Comparison of ENCODE assay signal across 1 cellular context in genomic region chr16:30747799-30748633, GRCh38.
A peak's percentile ranks its signal among the peaks of the same experiment; 100 is the strongest.
TF ChIP-seq lines count a peak whose summit lies in the region.

A gene with protein sequence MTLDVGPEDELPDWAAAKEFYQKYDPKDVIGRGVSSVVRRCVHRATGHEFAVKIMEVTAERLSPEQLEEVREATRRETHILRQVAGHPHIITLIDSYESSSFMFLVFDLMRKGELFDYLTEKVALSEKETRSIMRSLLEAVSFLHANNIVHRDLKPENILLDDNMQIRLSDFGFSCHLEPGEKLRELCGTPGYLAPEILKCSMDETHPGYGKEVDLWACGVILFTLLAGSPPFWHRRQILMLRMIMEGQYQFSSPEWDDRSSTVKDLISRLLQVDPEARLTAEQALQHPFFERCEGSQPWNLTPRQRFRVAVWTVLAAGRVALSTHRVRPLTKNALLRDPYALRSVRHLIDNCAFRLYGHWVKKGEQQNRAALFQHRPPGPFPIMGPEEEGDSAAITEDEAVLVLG (plus strand): TSS chr16:30748425. CDS start chr16:30748821, 396 bp downstream.

TF ChIP-seq in H1, 55 proteins besides CTCF, POLR2A, EP300 and RAD21:
- TF ChIP-seq BRCA1 (IDR thresholded peaks at IDR 0.05; ENCODE audit: low read depth, low read length) (no peak), RBBP5 (IDR thresholded peaks at IDR 0.05; ENCODE audit: borderline replicate concordance, low read depth, low read length) (no peak), PHF8 (conservative IDR thresholded peaks at IDR 0.05; ENCODE audit: low read depth, low read length) (peak; percentile 38; the same call in 1 of the 2 replicates), KDM5A (IDR thresholded peaks at IDR 0.05; ENCODE audit: low read length) (no peak), CHD1 (IDR thresholded peaks at IDR 0.05; ENCODE audit: low read depth, low read length) (no peak), ATF3 (IDR thresholded peaks at IDR 0.05; ENCODE audit: insufficient read depth, low read depth, low read length) (peak; percentile 79), TAF1 (IDR thresholded peaks at IDR 0.05; ENCODE audit: low read depth, low read length) (peak; percentile 97), ASH2L (IDR thresholded peaks at IDR 0.05; ENCODE audit: low read length) (no peak), JUN (IDR thresholded peaks at IDR 0.05; ENCODE audit: low read depth, low read length) (no peak), CBX5 (IDR thresholded peaks at IDR 0.05; ENCODE audit: low read depth, low read length) (no peak), CEBPB (IDR thresholded peaks at IDR 0.05; ENCODE audit: low read depth, low read length) (no peak), CHD2 (IDR thresholded peaks at IDR 0.05; ENCODE audit: low read length) (no peak), MAFK (IDR thresholded peaks at IDR 0.05; ENCODE audit: low read depth, low read length) (no peak), RNF2 (IDR thresholded peaks at IDR 0.05; ENCODE audit: borderline replicate concordance, low read depth, low read length, missing control alignments, poor library complexity, severe bottlenecking) (no peak), YY1 (IDR thresholded peaks at IDR 0.05; ENCODE audit: low read depth, low read length) (no peak), KDM1A (IDR thresholded peaks at IDR 0.05; ENCODE audit: borderline replicate concordance, low read length) (no peak), HDAC6 (IDR thresholded peaks at IDR 0.05; ENCODE audit: low read depth, low read length) (no peak), SP1 (IDR thresholded peaks at IDR 0.05; ENCODE audit: low read depth, low read length) (peak; percentile 80), KDM4A (IDR thresholded peaks at IDR 0.05; ENCODE audit: low read depth, low read length, severe bottlenecking) (peak; percentile 10), ZNF274 (IDR thresholded peaks at IDR 0.05; ENCODE audit: borderline replicate concordance, extremely low read depth, low read length) (no peak), ATF2 (IDR thresholded peaks at IDR 0.05; ENCODE audit: low read length) (no peak), BCL11A (IDR thresholded peaks at IDR 0.05; ENCODE audit: low read depth in 2 of 2, low read length in 2 of 2) (no peak), POLR2AphosphoS5 (IDR thresholded peaks at IDR 0.05; ENCODE audit: low read depth, low read length) (peak; percentile 78), TEAD4 (IDR thresholded peaks at IDR 0.05; ENCODE audit: low read depth, low read length) (peak; percentile 18; the same call in 1 of the 2 replicates), TCF12 (IDR thresholded peaks at IDR 0.05; ENCODE audit: low read depth, low read length) (no peak), EGR1 (IDR thresholded peaks at IDR 0.05; ENCODE audit: borderline replicate concordance, low read depth, low read length) (no peak), SUZ12 (IDR thresholded peaks at IDR 0.05; ENCODE audit: low read length) (no peak), JUND (IDR thresholded peaks at IDR 0.05; ENCODE audit: low read length) (no peak), SAP30 (IDR thresholded peaks at IDR 0.05; ENCODE audit: insufficient read depth, insufficient replicate concordance, low read length) (no peak), TBP (IDR thresholded peaks at IDR 0.05; ENCODE audit: low read depth, low read length) (peak; percentile 86), BACH1 (IDR thresholded peaks at IDR 0.05; ENCODE audit: low read length) (no peak), EZH2 (IDR thresholded peaks at IDR 0.05; ENCODE audit: low read depth, low read length, severe bottlenecking) (no peak), SIN3A (conservative IDR thresholded peaks at IDR 0.05 in 1 of 2, IDR thresholded peaks at IDR 0.05 in 1 of 2; ENCODE audit: low read depth in 1 of 2, low read length in 2 of 2) (peak; percentile 37 to 54; a peak in 1 of 4 replicates), CREB1 (IDR thresholded peaks at IDR 0.05) (peak; percentile 81), CTBP2 (IDR thresholded peaks at IDR 0.05; ENCODE audit: borderline replicate concordance, insufficient read depth, insufficient read length, low read length) (no peak), NRF1 (IDR thresholded peaks at IDR 0.05; ENCODE audit: low read depth, low read length) (peak; percentile 43), SP4 (IDR thresholded peaks at IDR 0.05; ENCODE audit: low read length) (no peak), RFX5 (IDR thresholded peaks at IDR 0.05; ENCODE audit: borderline replicate concordance, low read depth, low read length) (0 out of 2 replicates have a peak, but pooled peaks have one; percentile 5), HDAC2 (IDR thresholded peaks at IDR 0.05; ENCODE audit: borderline replicate concordance in 1 of 2, low read depth in 2 of 2, low read length in 2 of 2) (no peak), SRF (IDR thresholded peaks at IDR 0.05; ENCODE audit: low read depth, low read length) (no peak), SP2 (IDR thresholded peaks at IDR 0.05; ENCODE audit: low read length) (no peak), CBX8 (IDR thresholded peaks at IDR 0.05; ENCODE audit: borderline replicate concordance, low read depth, low read length) (no peak), GTF2F1 (IDR thresholded peaks at IDR 0.05; ENCODE audit: borderline replicate concordance, low read depth, low read length) (no peak), NANOG (IDR thresholded peaks at IDR 0.05; ENCODE audit: insufficient read depth, low read depth, low read length, poor library complexity, severe bottlenecking) (no peak), GABPA (IDR thresholded peaks at IDR 0.05; ENCODE audit: borderline replicate concordance, insufficient read depth, low read length) (no peak), FOSL1 (IDR thresholded peaks at IDR 0.05; ENCODE audit: insufficient read depth, low read depth, low read length) (no peak), SIRT6 (IDR thresholded peaks at IDR 0.05; ENCODE audit: low read length) (no peak), POU5F1 (IDR thresholded peaks at IDR 0.05; ENCODE audit: low read depth, low read length) (no peak), RXRA (IDR thresholded peaks at IDR 0.05; ENCODE audit: insufficient read depth, low read depth, low read length) (no peak), TAF7 (optimal IDR thresholded peaks at IDR 0.05; ENCODE audit: borderline replicate concordance, low read depth, low read length) (peak; percentile 70), SIX5 (IDR thresholded peaks at IDR 0.05; ENCODE audit: low read depth, low read length) (no peak)
- TF ChIP-seq, protein P1, sequence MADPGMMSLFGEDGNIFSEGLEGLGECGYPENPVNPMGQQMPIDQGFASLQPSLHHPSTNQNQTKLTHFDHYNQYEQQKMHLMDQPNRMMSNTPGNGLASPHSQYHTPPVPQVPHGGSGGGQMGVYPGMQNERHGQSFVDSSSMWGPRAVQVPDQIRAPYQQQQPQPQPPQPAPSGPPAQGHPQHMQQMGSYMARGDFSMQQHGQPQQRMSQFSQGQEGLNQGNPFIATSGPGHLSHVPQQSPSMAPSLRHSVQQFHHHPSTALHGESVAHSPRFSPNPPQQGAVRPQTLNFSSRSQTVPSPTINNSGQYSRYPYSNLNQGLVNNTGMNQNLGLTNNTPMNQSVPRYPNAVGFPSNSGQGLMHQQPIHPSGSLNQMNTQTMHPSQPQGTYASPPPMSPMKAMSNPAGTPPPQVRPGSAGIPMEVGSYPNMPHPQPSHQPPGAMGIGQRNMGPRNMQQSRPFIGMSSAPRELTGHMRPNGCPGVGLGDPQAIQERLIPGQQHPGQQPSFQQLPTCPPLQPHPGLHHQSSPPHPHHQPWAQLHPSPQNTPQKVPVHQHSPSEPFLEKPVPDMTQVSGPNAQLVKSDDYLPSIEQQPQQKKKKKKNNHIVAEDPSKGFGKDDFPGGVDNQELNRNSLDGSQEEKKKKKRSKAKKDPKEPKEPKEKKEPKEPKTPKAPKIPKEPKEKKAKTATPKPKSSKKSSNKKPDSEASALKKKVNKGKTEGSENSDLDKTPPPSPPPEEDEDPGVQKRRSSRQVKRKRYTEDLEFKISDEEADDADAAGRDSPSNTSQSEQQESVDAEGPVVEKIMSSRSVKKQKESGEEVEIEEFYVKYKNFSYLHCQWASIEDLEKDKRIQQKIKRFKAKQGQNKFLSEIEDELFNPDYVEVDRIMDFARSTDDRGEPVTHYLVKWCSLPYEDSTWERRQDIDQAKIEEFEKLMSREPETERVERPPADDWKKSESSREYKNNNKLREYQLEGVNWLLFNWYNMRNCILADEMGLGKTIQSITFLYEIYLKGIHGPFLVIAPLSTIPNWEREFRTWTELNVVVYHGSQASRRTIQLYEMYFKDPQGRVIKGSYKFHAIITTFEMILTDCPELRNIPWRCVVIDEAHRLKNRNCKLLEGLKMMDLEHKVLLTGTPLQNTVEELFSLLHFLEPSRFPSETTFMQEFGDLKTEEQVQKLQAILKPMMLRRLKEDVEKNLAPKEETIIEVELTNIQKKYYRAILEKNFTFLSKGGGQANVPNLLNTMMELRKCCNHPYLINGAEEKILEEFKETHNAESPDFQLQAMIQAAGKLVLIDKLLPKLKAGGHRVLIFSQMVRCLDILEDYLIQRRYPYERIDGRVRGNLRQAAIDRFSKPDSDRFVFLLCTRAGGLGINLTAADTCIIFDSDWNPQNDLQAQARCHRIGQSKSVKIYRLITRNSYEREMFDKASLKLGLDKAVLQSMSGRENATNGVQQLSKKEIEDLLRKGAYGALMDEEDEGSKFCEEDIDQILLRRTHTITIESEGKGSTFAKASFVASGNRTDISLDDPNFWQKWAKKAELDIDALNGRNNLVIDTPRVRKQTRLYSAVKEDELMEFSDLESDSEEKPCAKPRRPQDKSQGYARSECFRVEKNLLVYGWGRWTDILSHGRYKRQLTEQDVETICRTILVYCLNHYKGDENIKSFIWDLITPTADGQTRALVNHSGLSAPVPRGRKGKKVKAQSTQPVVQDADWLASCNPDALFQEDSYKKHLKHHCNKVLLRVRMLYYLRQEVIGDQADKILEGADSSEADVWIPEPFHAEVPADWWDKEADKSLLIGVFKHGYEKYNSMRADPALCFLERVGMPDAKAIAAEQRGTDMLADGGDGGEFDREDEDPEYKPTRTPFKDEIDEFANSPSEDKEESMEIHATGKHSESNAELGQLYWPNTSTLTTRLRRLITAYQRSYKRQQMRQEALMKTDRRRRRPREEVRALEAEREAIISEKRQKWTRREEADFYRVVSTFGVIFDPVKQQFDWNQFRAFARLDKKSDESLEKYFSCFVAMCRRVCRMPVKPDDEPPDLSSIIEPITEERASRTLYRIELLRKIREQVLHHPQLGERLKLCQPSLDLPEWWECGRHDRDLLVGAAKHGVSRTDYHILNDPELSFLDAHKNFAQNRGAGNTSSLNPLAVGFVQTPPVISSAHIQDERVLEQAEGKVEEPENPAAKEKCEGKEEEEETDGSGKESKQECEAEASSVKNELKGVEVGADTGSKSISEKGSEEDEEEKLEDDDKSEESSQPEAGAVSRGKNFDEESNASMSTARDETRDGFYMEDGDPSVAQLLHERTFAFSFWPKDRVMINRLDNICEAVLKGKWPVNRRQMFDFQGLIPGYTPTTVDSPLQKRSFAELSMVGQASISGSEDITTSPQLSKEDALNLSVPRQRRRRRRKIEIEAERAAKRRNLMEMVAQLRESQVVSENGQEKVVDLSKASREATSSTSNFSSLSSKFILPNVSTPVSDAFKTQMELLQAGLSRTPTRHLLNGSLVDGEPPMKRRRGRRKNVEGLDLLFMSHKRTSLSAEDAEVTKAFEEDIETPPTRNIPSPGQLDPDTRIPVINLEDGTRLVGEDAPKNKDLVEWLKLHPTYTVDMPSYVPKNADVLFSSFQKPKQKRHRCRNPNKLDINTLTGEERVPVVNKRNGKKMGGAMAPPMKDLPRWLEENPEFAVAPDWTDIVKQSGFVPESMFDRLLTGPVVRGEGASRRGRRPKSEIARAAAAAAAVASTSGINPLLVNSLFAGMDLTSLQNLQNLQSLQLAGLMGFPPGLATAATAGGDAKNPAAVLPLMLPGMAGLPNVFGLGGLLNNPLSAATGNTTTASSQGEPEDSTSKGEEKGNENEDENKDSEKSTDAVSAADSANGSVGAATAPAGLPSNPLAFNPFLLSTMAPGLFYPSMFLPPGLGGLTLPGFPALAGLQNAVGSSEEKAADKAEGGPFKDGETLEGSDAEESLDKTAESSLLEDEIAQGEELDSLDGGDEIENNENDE (IDR thresholded peaks at IDR 0.05; ENCODE audit: insufficient replicate concordance, low read length): no peak
- TF ChIP-seq, protein P2, sequence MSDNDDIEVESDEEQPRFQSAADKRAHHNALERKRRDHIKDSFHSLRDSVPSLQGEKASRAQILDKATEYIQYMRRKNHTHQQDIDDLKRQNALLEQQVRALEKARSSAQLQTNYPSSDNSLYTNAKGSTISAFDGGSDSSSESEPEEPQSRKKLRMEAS (IDR thresholded peaks at IDR 0.05): peak; percentile 64
- TF ChIP-seq, protein P3, sequence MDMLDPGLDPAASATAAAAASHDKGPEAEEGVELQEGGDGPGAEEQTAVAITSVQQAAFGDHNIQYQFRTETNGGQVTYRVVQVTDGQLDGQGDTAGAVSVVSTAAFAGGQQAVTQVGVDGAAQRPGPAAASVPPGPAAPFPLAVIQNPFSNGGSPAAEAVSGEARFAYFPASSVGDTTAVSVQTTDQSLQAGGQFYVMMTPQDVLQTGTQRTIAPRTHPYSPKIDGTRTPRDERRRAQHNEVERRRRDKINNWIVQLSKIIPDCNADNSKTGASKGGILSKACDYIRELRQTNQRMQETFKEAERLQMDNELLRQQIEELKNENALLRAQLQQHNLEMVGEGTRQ (IDR thresholded peaks at IDR 0.05; ENCODE audit: low read length): peak; percentile 94
- TF ChIP-seq, protein P4, sequence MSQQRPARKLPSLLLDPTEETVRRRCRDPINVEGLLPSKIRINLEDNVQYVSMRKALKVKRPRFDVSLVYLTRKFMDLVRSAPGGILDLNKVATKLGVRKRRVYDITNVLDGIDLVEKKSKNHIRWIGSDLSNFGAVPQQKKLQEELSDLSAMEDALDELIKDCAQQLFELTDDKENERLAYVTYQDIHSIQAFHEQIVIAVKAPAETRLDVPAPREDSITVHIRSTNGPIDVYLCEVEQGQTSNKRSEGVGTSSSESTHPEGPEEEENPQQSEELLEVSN (IDR thresholded peaks at IDR 0.05): peak; percentile 73
